ENCODE assay signal across 9 cellular contexts in the genomic region with DNA sequence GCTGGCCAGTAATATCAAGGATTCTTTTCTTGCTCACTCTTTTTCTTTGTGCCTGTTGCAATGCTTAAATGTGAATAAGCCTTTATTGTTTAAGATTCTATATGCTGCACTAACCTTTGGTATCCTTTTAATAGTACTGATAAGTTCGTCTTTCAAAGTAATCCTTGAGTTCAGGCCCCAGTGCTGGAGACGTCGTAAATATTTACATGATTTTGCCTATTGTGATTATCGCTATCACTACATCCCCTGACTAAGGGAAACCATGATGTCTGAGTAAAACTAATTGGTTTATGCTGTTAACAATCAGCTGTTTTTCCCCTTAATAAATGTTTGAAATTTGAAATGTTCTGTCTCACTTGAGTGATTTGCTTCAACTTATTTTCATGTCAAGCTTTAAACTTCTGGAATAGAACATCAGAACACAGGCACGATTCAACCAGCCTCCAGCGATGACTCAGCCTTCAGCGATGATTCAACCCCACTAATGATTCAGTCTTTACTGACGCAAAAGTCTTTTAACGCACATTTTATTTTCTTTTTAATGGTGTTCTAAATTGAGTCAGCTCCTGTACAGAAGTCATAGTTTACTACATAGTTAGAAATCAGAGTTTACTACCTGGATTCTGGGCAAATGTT. TPM values are rescaled to one million over a fixed set of nuclear protein-coding genes. Genes with fewer than 3 reads are reported as not detected.
A peak's percentile ranks its signal among the peaks of the same experiment; 100 is the strongest.
DNase-seq lines count a peak whose midpoint lies in the region; ATAC-seq, FAIRE-seq and TF ChIP-seq lines count a peak whose summit lies in the region.
"Had no signal": no experiment of that assay in that cellular context is flagged by ENCODE, and none has a peak within 500 bp of the region (broad histone marks: within the 10 kb centered on the region; RNA-seq: fewer than 3 reads in every experiment).

No MANE protein-coding gene starts in this region.

- WGBS in HepG2 (ENCODE audit: low lambda C conversion rate): 6% methylated on average over 9 of the region's 9 CpGs

- TF ChIP-seq EP300 in HepG2 (IDR thresholded peaks at IDR 0.05; ENCODE audit: low read depth in 2 of 2, low read length in 2 of 2) (no peak), HepG2 (CRISPR knock-in tag; IDR thresholded peaks at IDR 0.05; ENCODE audit: borderline replicate concordance) (no peak)

- H3K9me3 ChIP-seq in ascending aorta: no peaks in the 10 kb centered on the region
- no peaks in the 10 kb centered on the region for H3K9me3 ChIP-seq in HepG2 (ENCODE audit: low read length)

- TF ChIP-seq RAD21 in HepG2 (CRISPR knock-in tag; IDR thresholded peaks at IDR 0.05): no peak

- DNase-seq in GM04504 (ENCODE audit: low read depth): peak; percentile 77
- peak; percentile 72 for DNase-seq in SK-MEL-5 (ENCODE audit: low read depth, low spot score)
- peak in 1 of 2 donors; percentile 80 for DNase-seq in ascending aorta (ENCODE audit: low spot score in 2 of 2)
- peak; percentile 24 for DNase-seq in HepG2 (ENCODE audit: low spot score)
- DNase-seq in stimulated activated naive CD8-positive, alpha-beta T cell treated with anti-CD3 and anti-CD28 coated beads, Interleukin-15, Interleukin-2, amounts not matched to agents 100 U/mL and 50 U/mL, for 24 hours: peak; percentile 60
- no peak for DNase-seq in left lobe of liver (ENCODE audit: low spot score)
- no peak for DNase-seq in KG1 (lab: John Stamatoyannopoulos, UW)

- H3K27me3 ChIP-seq in ascending aorta (no peaks in the 10 kb centered on the region), HepG2 (ENCODE audit: control insufficient read depth in 1 of 2, insufficient read depth in 2 of 2, low read length in 2 of 2) (no peaks in the 10 kb centered on the region; a peak in 2 of 5 replicates)

- TF ChIP-seq POLR2A in HepG2 (IDR thresholded peaks at IDR 0.05; ENCODE audit: insufficient read depth in 1 of 2, low read depth in 2 of 2, low read length in 2 of 2): no peak

- intact Hi-C loops in ascending aorta (cut with DNase I) (loop anchor here (5.0 to 10.0 kb wide), 4 partner anchors 433 to 1840 kb away; a partner anchor contains a TSS), HepG2 (cut with micrococcal nuclease; ENCODE audit: unreplicated experiment) (no loop called here)

- H3K4me2 ChIP-seq in HepG2 (ENCODE audit: low read depth, low read length): peak overlapping the region; percentile 22

- peak overlapping the region; percentile 10 to 73 for H3K27ac ChIP-seq in ascending aorta
- H3K27ac ChIP-seq in HepG2 (ENCODE audit: extremely low read length, insufficient read depth, low read length): no peak overlapping the region
- H3K27ac ChIP-seq: parathyroid adenoma had no signal

- BruUV-seq in HepG2 (replicated peaks; lab: Mats Ljungman, UMichigan): no TSS peak

- H3K79me2 ChIP-seq in HepG2 (ENCODE audit: insufficient read depth, low read length): no peaks in the 10 kb centered on the region
- H3K79me2 ChIP-seq: parathyroid adenoma had no signal

- no peaks in the 10 kb centered on the region for H4K20me1 ChIP-seq in HepG2 (ENCODE audit: insufficient read depth, low read length)

- H2AFZ ChIP-seq in HepG2 (ENCODE audit: low read length): no peak overlapping the region
- H2AFZ ChIP-seq: parathyroid adenoma had no signal

- H3K9ac ChIP-seq in HepG2 (ENCODE audit: insufficient read depth, low read depth, low read length): no peak overlapping the region
- H3K9ac ChIP-seq: parathyroid adenoma had no signal

- CTCF ChIA-PET in HepG2 (lab: Yijun Ruan, JAX; ENCODE audit: low intra/inter-chr PET ratio, low total read pairs): no interaction called here

- H3K4me1 ChIP-seq in ascending aorta (peaks cover 4 to 14% of the 10 kb centered on the region in 2 donors), HepG2 (ENCODE audit: insufficient read depth, low read length) (peaks cover 12% of the 10 kb centered on the region)
- H3K4me1 ChIP-seq: parathyroid adenoma had no signal

- POLR2A ChIA-PET in HepG2 (lab: Yijun Ruan, JAX): no interaction called here

- ATAC-seq in HepG2 (peak; percentile 32; the same call in 1 of the 3 replicates), left lobe of liver (no peak), GM18873 (IDR thresholded peaks at IDR 0.05; ENCODE audit: low FRiP score, unreplicated experiment) (no peak)
- peak; percentile 80 for ATAC-seq in stimulated activated naive CD8-positive, alpha-beta T cell treated with anti-CD3 and anti-CD28 coated beads, Interleukin-15, Interleukin-2, amounts not matched to agents 100 U/mL and 50 U/mL, for 24 hours

- H3K36me3 ChIP-seq in ascending aorta (peaks cover 0 to 6% of the 10 kb centered on the region in 2 donors), HepG2 (replicated peaks in 1 of 2; ENCODE audit: control insufficient read depth in 1 of 2, insufficient read depth in 2 of 2, low read length in 2 of 2) (no peaks in the 10 kb centered on the region)

- in situ Hi-C loops in SK-MEL-5 (cut with HindIII; ENCODE audit: low pct_unique_long_range_greater_than_20kb, low sequenced_read_pairs): no loop called here
- in situ Hi-C loops in HepG2 (cut with HindIII; ENCODE audit: extremely low pct_ligation_motif_present, low pct_unique_long_range_greater_than_20kb): no loop called here

- TF ChIP-seq CTCF in ascending aorta (IDR thresholded peaks at IDR 0.05): no peak
- TF ChIP-seq CTCF in HepG2 (CRISPR knock-in tag; IDR thresholded peaks at IDR 0.05): no peak

- peak; percentile 34 for FAIRE-seq in HepG2 (lab: Jason Lieb, UNC)

- H3K4me3 ChIP-seq in ascending aorta: no peak overlapping the region
- H3K4me3 ChIP-seq in HepG2 (replicated peaks in 1 of 3; ENCODE audit: insufficient read depth in 1 of 3, low read depth in 2 of 3, low read length in 3 of 3): no peak overlapping the region

TF ChIP-seq in HepG2, 621 proteins besides CTCF, POLR2A, EP300 and RAD21 (continues in another document):
- TF ChIP-seq FOSL2 (CRISPR knock-in tag; IDR thresholded peaks at IDR 0.05) (peak; percentile 94), NFE2L2 (IDR thresholded peaks at IDR 0.05; ENCODE audit: low read length) (peak; percentile 26; the same call in 1 of the 2 replicates), FOSL1 (CRISPR knock-in tag; IDR thresholded peaks at IDR 0.05; ENCODE audit: borderline replicate concordance) (0 out of 2 replicates have a peak, but pooled peaks have one; percentile 19)

RNA-seq across cellular contexts. Expression of a gene that starts 3.9 kb away (rescaled TPM):
- 62.5 and 66.4 TPM in 2 replicates for total RNA-seq in SK-MEL-5 (2014; rRNA removed; shearing (Covaris generic))
- 71.8 and 72.9 TPM in 2 replicates for polyA plus RNA-seq in SK-MEL-5 (2015; cell fraction: cytosol; rRNA removed)
- polyA plus RNA-seq in SK-MEL-5 (2015; cell fraction: nucleus; rRNA removed): 54.0 and 62.2 TPM in 2 replicates
- total RNA-seq in ascending aorta (34.6 TPM), HepG2 (2016; rRNA removed; fragmentation: Illumina TruSeq; extraction: Trizol) (not detected in 2 replicates), left lobe of liver (68.0 TPM)
- not detected in 2 replicates for total RNA-seq in HepG2 (2016; cell fraction: cytosol; rRNA removed; fragmentation: Illumina TruSeq; extraction: Trizol; ENCODE audit: low read depth)
- not detected in 2 replicates for total RNA-seq in HepG2 (2016; cell fraction: insoluble cytoplasmic fraction; rRNA removed; fragmentation: Illumina TruSeq; extraction: Trizol)
- not detected in 2 replicates for total RNA-seq in HepG2 (2016; cell fraction: membrane; rRNA removed; fragmentation: Illumina TruSeq; extraction: Trizol)
- not detected in 2 replicates for total RNA-seq in HepG2 (2016; cell fraction: nucleus; rRNA removed; fragmentation: Illumina TruSeq; extraction: Trizol)
- polyA plus RNA-seq in HepG2 (2011; rRNA removed): not detected in 2 replicates
- not detected in 2 replicates for polyA plus RNA-seq in HepG2 (2011; cell fraction: cytosol; rRNA removed)
- not detected in 2 replicates for polyA plus RNA-seq in HepG2 (2011; cell fraction: nucleus; rRNA removed)
- polyA plus RNA-seq in HepG2 (2012): not detected in 2 replicates
- not detected in 2 replicates for polyA plus RNA-seq in HepG2 (2016; cell fraction: cytosol; fragmentation: Illumina TruSeq; extraction: Trizol; ENCODE audit: low read depth)
- not detected in 2 replicates for polyA plus RNA-seq in HepG2 (2016; cell fraction: insoluble cytoplasmic fraction; fragmentation: Illumina TruSeq; extraction: Trizol; ENCODE audit: low read depth)
- not detected in 2 replicates for polyA plus RNA-seq in HepG2 (2016; cell fraction: membrane; fragmentation: Illumina TruSeq; extraction: Trizol; ENCODE audit: low read depth)
- not detected in 2 replicates for polyA plus RNA-seq in HepG2 (2016; cell fraction: nucleus; fragmentation: Illumina TruSeq; extraction: Trizol; ENCODE audit: insufficient read depth, low read depth)
- 82.8 TPM in 1 of 2 replicates, not detected in the other for polyA minus RNA-seq in HepG2 (2011; rRNA and poly(A)+ RNA removed; ENCODE audit: low replicate concordance)
- 0.40 and 0.70 TPM in 2 replicates for polyA minus RNA-seq in HepG2 (2011; cell fraction: cytosol; rRNA and poly(A)+ RNA removed)
- polyA minus RNA-seq in HepG2 (2011; cell fraction: nucleus; rRNA and poly(A)+ RNA removed): 0.87 TPM in 1 of 2 replicates, not detected in the other

RNA-seq across cellular contexts. Expression of a gene that starts 20.1 kb away (rescaled TPM):
- 46.4 and 51.6 TPM in 2 replicates for total RNA-seq in SK-MEL-5 (2014; rRNA removed; shearing (Covaris generic))
- 39.9 and 47.1 TPM in 2 replicates for polyA plus RNA-seq in SK-MEL-5 (2015; cell fraction: cytosol; rRNA removed)
- polyA plus RNA-seq in SK-MEL-5 (2015; cell fraction: nucleus; rRNA removed): 52.1 and 56.8 TPM in 2 replicates
- total RNA-seq in ascending aorta (1.2 TPM), HepG2 (2016; rRNA removed; fragmentation: Illumina TruSeq; extraction: Trizol) (27.7 and 38.3 TPM in 2 replicates), left lobe of liver (4.1 TPM)
- 5.3 and 7.3 TPM in 2 replicates for total RNA-seq in HepG2 (2016; cell fraction: cytosol; rRNA removed; fragmentation: Illumina TruSeq; extraction: Trizol; ENCODE audit: low read depth)
- total RNA-seq in HepG2 (2016; cell fraction: insoluble cytoplasmic fraction; rRNA removed; fragmentation: Illumina TruSeq; extraction: Trizol): 29.3 and 38.2 TPM in 2 replicates
- total RNA-seq in HepG2 (2016; cell fraction: membrane; rRNA removed; fragmentation: Illumina TruSeq; extraction: Trizol): 11.2 and 12.4 TPM in 2 replicates
- total RNA-seq in HepG2 (2016; cell fraction: nucleus; rRNA removed; fragmentation: Illumina TruSeq; extraction: Trizol): 28.5 and 28.9 TPM in 2 replicates
- 7.5 and 9.1 TPM in 2 replicates for polyA plus RNA-seq in HepG2 (2011; rRNA removed)
- 4.1 and 6.3 TPM in 2 replicates for polyA plus RNA-seq in HepG2 (2011; cell fraction: cytosol; rRNA removed)
- polyA plus RNA-seq in HepG2 (2011; cell fraction: nucleus; rRNA removed): 4.0 and 4.2 TPM in 2 replicates
- polyA plus RNA-seq in HepG2 (2012): 11.8 and 12.6 TPM in 2 replicates
- polyA plus RNA-seq in HepG2 (2016; cell fraction: cytosol; fragmentation: Illumina TruSeq; extraction: Trizol; ENCODE audit: low read depth): 3.8 and 4.3 TPM in 2 replicates
- 29.3 and 32.8 TPM in 2 replicates for polyA plus RNA-seq in HepG2 (2016; cell fraction: insoluble cytoplasmic fraction; fragmentation: Illumina TruSeq; extraction: Trizol; ENCODE audit: low read depth)
- polyA plus RNA-seq in HepG2 (2016; cell fraction: membrane; fragmentation: Illumina TruSeq; extraction: Trizol; ENCODE audit: low read depth): 7.3 and 7.5 TPM in 2 replicates
- polyA plus RNA-seq in HepG2 (2016; cell fraction: nucleus; fragmentation: Illumina TruSeq; extraction: Trizol; ENCODE audit: insufficient read depth, low read depth): 16.8 and 19.7 TPM in 2 replicates
- 7.8 and 28.3 TPM in 2 replicates for polyA minus RNA-seq in HepG2 (2011; rRNA and poly(A)+ RNA removed; ENCODE audit: low replicate concordance)
- 7.0 and 7.1 TPM in 2 replicates for polyA minus RNA-seq in HepG2 (2011; cell fraction: cytosol; rRNA and poly(A)+ RNA removed)
- 28.8 and 29.0 TPM in 2 replicates for polyA minus RNA-seq in HepG2 (2011; cell fraction: nucleus; rRNA and poly(A)+ RNA removed)

Comparison
In these comparisons a context has a peak if more than half of its experiments do, and no peak if none do; other contexts are left out.
1. DNase-seq: peak in GM04504 (single experiment), SK-MEL-5 (single experiment), HepG2 (single experiment) and stimulated activated naive CD8-positive, alpha-beta T cell treated with anti-CD3 and anti-CD28 coated beads, Interleukin-15, Interleukin-2, amounts not matched to agents 100 U/mL and 50 U/mL, for 24 hours (single experiment); none in left lobe of liver (single experiment) and KG1 (single experiment).
2. ATAC-seq: peak in HepG2 (single experiment) and stimulated activated naive CD8-positive, alpha-beta T cell treated with anti-CD3 and anti-CD28 coated beads, Interleukin-15, Interleukin-2, amounts not matched to agents 100 U/mL and 50 U/mL, for 24 hours (single experiment); none in left lobe of liver (single experiment) and GM18873 (single experiment).
3. RNA of a gene that starts 3.9 kb away (total RNA-seq): 68.0 TPM in left lobe of liver (single experiment), 62.5 to 66.4 TPM in SK-MEL-5 and 34.6 TPM in ascending aorta (single experiment); not detected in HepG2; every median in the first group is over 10 times any median in the second.